In the genomic region with DNA sequence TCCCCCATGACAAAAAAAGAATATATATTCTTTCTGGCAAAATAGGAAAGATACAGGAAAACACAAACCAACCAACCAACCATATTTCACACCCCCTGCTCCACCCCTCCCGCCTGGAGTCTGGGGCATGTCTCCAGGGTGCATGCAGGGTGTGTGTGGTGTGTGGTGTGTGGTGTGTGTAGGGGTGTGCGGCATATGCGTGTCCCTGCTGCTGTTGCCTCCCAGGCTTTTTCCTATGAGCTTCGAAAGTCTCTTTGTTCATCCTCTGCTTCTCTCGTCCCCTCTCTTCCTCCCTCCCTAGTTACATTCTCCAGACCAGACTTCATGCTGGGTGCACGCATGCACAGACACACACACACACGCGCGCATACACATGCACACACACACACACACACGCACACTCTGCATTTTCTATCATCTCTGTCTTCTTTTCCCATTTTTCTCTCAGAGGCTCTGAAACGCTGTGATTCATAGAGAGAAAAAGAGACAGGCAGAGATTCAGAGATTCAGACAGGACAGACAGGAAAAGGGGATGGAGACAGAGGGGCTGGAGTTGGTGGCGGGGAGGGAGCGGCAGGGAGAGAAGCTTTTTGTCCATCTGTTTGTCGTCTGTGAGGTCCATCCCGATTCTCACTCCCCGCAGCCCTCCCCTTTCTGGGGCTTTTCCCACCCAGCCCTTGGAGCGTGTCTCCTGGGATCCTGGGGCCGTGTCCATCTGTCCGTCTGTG, we compare ENCODE assay signal across 1 cellular context.
TF ChIP-seq lines count a peak whose summit lies in the region.

No MANE protein-coding gene starts in this region.

TF ChIP-seq in H1, 55 proteins besides CTCF, POLR2A, EP300 and RAD21:
- TF ChIP-seq KDM4A (IDR thresholded peaks at IDR 0.05; ENCODE audit: low read depth, low read length, severe bottlenecking), result no peak
- TF ChIP-seq RXRA (IDR thresholded peaks at IDR 0.05; ENCODE audit: insufficient read depth, low read depth, low read length), result no peak
- no peak for TF ChIP-seq TBP (IDR thresholded peaks at IDR 0.05; ENCODE audit: low read depth, low read length)
- TF ChIP-seq CHD1 (IDR thresholded peaks at IDR 0.05; ENCODE audit: low read depth, low read length), result no peak
- TF ChIP-seq SAP30 (IDR thresholded peaks at IDR 0.05; ENCODE audit: insufficient read depth, insufficient replicate concordance, low read length), result no peak
- no peak for TF ChIP-seq FOSL1 (IDR thresholded peaks at IDR 0.05; ENCODE audit: insufficient read depth, low read depth, low read length)
- no peak for TF ChIP-seq POU5F1 (IDR thresholded peaks at IDR 0.05; ENCODE audit: low read depth, low read length)
- TF ChIP-seq JUND (IDR thresholded peaks at IDR 0.05; ENCODE audit: low read length), result no peak
- TF ChIP-seq SP1 (IDR thresholded peaks at IDR 0.05; ENCODE audit: low read depth, low read length), result no peak
- TF ChIP-seq RNF2 (IDR thresholded peaks at IDR 0.05; ENCODE audit: borderline replicate concordance, low read depth, low read length, missing control alignments, poor library complexity, severe bottlenecking), result no peak
